Comparison of ENCODE assay signal across 20 cellular contexts in genomic region chr4:26257850-26258249, GRCh38.
A peak's percentile ranks its signal among the peaks of the same experiment; 100 is the strongest.
DNase-seq lines count a peak whose midpoint lies in the region; ATAC-seq, FAIRE-seq and TF ChIP-seq lines count a peak whose summit lies in the region.
"Had no signal": no experiment of that assay in that cellular context is flagged by ENCODE, and none has a peak within 500 bp of the region (broad histone marks: within the 10 kb centered on the region; RNA-seq: fewer than 3 reads in every experiment).

No MANE protein-coding gene starts in this region.

- H3K9me2 ChIP-seq in OCI-LY7 (ENCODE audit: insufficient read depth, low read length) = no peaks in the 10 kb centered on the region

- peak; percentile 8 for FAIRE-seq in GM19239 (lab: Jason Lieb, UNC)
- FAIRE-seq: colon had no signal

- H3K4me2 ChIP-seq in OCI-LY7 (ENCODE audit: low read length) = no peak overlapping the region

- H4K20me1 ChIP-seq in OCI-LY7 (ENCODE audit: insufficient read depth, low read length) = no peaks in the 10 kb centered on the region

- TF ChIP-seq CTCF in GM10248 (IDR thresholded peaks at IDR 0.05; ENCODE audit: control extremely low read depth, extremely low read depth, low read depth, missing control alignments) (no peak), OCI-LY7 (conservative IDR thresholded peaks at IDR 0.05; ENCODE audit: low read length) (no peak)

- no peaks in the 10 kb centered on the region for H3K79me2 ChIP-seq in OCI-LY7 (ENCODE audit: insufficient read depth, low read depth, low read length)

- H3K4me3 ChIP-seq in OCI-LY7 (ENCODE audit: low read depth, low read length, poor library complexity, severe bottlenecking) = no peak overlapping the region
- H3K4me3 ChIP-seq: esophagus muscularis mucosa had no signal

- CTCF ChIA-PET in GM10248 (lab: Yijun Ruan, JAX) = no interaction called here
- CTCF ChIA-PET in OCI-LY7 (lab: Charles Lee; ENCODE audit: unreplicated experiment) = no interaction called here

- no peaks in the 10 kb centered on the region for H3K4me1 ChIP-seq in OCI-LY7 (ENCODE audit: insufficient read depth, low read length, poor library complexity, severe bottlenecking)
- H3K4me1 ChIP-seq: esophagus muscularis mucosa had no signal

- H3K36me3 ChIP-seq in OCI-LY7 (ENCODE audit: insufficient read depth, low read length) = no peaks in the 10 kb centered on the region
- H3K36me3 ChIP-seq: esophagus muscularis mucosa had no signal

- POLR2A ChIA-PET in GM10248 (lab: Yijun Ruan, JAX) = no interaction called here
- POLR2A ChIA-PET in OCI-LY7 (lab: Charles Lee) = no interaction called here

- intact Hi-C loops in OCI-LY7 (cut with micrococcal nuclease; ENCODE audit: unreplicated experiment) = no loop called here

- H3K27ac ChIP-seq in OCI-LY7 (ENCODE audit: low read depth, low read length, poor library complexity, severe bottlenecking) = no peak overlapping the region
- H3K27ac ChIP-seq: esophagus muscularis mucosa had no signal

- ATAC-seq in HG02884 (IDR thresholded peaks at IDR 0.05; ENCODE audit: unreplicated experiment) = peak; percentile 88
- no peak for ATAC-seq in HG02759 (IDR thresholded peaks at IDR 0.05; ENCODE audit: unreplicated experiment)
- no peak for ATAC-seq in GM21526 (IDR thresholded peaks at IDR 0.05; ENCODE audit: low FRiP score, unreplicated experiment)
- ATAC-seq: Panc1, T-cell had no signal

- no TSS peak for BruUV-seq in OCI-LY7 (replicated peaks; lab: Mats Ljungman, UMichigan)

- H3K9me3 ChIP-seq in OCI-LY7 (ENCODE audit: low read length) = no peaks in the 10 kb centered on the region

- DNase-seq in GM10248 (ENCODE audit: extremely low spot score) (peak; percentile 33), GM19239 (ENCODE audit: insufficient read length, low spot score) (no peak), NOMO-1 (lab: John Stamatoyannopoulos, UW; ENCODE audit: unreplicated experiment in 2 of 2) (peak; percentile 40 to 65), OCI-LY7 (ENCODE audit: low spot score) (no peak), NCI-H524 treated with DMSO at 0.1 percent for 48 hours (lab: John Stamatoyannopoulos, UW) (no peak)
- DNase-seq: activated CD4-positive, CD25-positive, alpha-beta regulatory T cell treated with anti-CD3 and anti-CD28 coated beads, Interleukin-2, amount 50 U/mL, for 72 hours; amniotic stem cell; Calu3; naive B cell; NCI-H1092; NCI-H446 treated with DMSO at 0.1 percent for 48 hours; stimulated activated CD4-positive, alpha-beta T cell treated with anti-CD3 and anti-CD28 coated beads, Interleukin-4, amount 100 ng/mL, for 1 hour; stimulated activated naive CD4-positive, alpha-beta T cell; T-cell had no signal

- H2AFZ ChIP-seq in OCI-LY7 (ENCODE audit: low read length) = no peak overlapping the region

Comparison
In these comparisons a context has a peak if more than half of its experiments do, and no peak if none do; other contexts are left out.
1. DNase-seq: peak in GM10248 (single experiment) and NOMO-1 (2 of 2); none in GM19239 (single experiment), OCI-LY7 (single experiment) and NCI-H524 treated with DMSO at 0.1 percent for 48 hours (single experiment).